8 cellular contexts compared by ENCODE assay signal in genomic region chr12:122975790-122976647, GRCh38. TPM values are rescaled to one million over a fixed set of nuclear protein-coding genes. Genes with fewer than 3 reads are reported as not detected.
A peak's percentile ranks its signal among the peaks of the same experiment; 100 is the strongest.
DNase-seq lines count a peak whose midpoint lies in the region; ATAC-seq and TF ChIP-seq lines count a peak whose summit lies in the region.

No MANE protein-coding gene starts in this region.

- H3K27me3 Mint-ChIP-seq in T-helper 2 cell treated with Interferon-gamma antibody and Interleukin-4, amounts not matched to agents 5 μg/mL and 100 μg/mL, for 36 hours (ENCODE audit: low read depth), result no peaks in the 10 kb centered on the region
- H3K27me3 Mint-ChIP-seq in stimulated activated naive CD8-positive, alpha-beta T cell treated with anti-CD3 and anti-CD28 coated beads, Interleukin-15, amount 100 ng/mL, for 72 hours, result no peaks in the 10 kb centered on the region

- peaks cover 54% of the 10 kb centered on the region for H3K79me2 ChIP-seq in hepatocyte

- no peak for DNase-seq in T-helper 2 cell treated with Interferon-gamma antibody and Interleukin-4, amounts not matched to agents 5 μg/mL and 100 μg/mL, for 36 hours (ENCODE audit: low spot score)
- no peak for DNase-seq in T-helper 2 cell
- DNase-seq in hepatocyte (ENCODE audit: low spot score), result no peak
- no peak for DNase-seq in stimulated activated naive CD8-positive, alpha-beta T cell treated with anti-CD3 and anti-CD28 coated beads, Interleukin-15, amount 100 ng/mL, for 72 hours
- DNase-seq in NCI-H345 (lab: John Stamatoyannopoulos, UW), result no peak
- DNase-seq in foreskin melanocyte, result no peak

- peak overlapping the region; percentile 87 for H3K4me2 ChIP-seq in hepatocyte

- peaks cover 24% of the 10 kb centered on the region for H3K4me1 ChIP-seq in hepatocyte (ENCODE audit: insufficient read depth)

- no peak for ATAC-seq in stimulated activated naive CD8-positive, alpha-beta T cell treated with anti-CD3 and anti-CD28 coated beads, Interleukin-15, amount 100 ng/mL, for 72 hours
- no peak for ATAC-seq in GM19324 (IDR thresholded peaks at IDR 0.05; ENCODE audit: low FRiP score, unreplicated experiment)

- no peaks in the 10 kb centered on the region for H3K27me3 ChIP-seq in hepatocyte

- peak overlapping the region; percentile 67 for H3K4me3 ChIP-seq in hepatocyte

- no peaks in the 10 kb centered on the region for H3K36me3 Mint-ChIP-seq in T-helper 2 cell treated with Interferon-gamma antibody and Interleukin-4, amounts not matched to agents 5 μg/mL and 100 μg/mL, for 36 hours (ENCODE audit: low read depth)

- no peak overlapping the region for H2AFZ ChIP-seq in hepatocyte

- no peaks in the 10 kb centered on the region for H3K36me3 ChIP-seq in hepatocyte (replicated peaks; ENCODE audit: insufficient read depth, low read depth)

- H3K27ac Mint-ChIP-seq in T-helper 2 cell treated with Interferon-gamma antibody and Interleukin-4, amounts not matched to agents 5 μg/mL and 100 μg/mL, for 36 hours, result peak overlapping the region; percentile 99
- H3K27ac Mint-ChIP-seq in stimulated activated naive CD8-positive, alpha-beta T cell treated with anti-CD3 and anti-CD28 coated beads, Interleukin-15, amount 100 ng/mL, for 72 hours, result peak overlapping the region; percentile 100

- no peaks in the 10 kb centered on the region for H3K9me3 Mint-ChIP-seq in T-helper 2 cell treated with Interferon-gamma antibody and Interleukin-4, amounts not matched to agents 5 μg/mL and 100 μg/mL, for 36 hours
- no peaks in the 10 kb centered on the region for H3K9me3 Mint-ChIP-seq in stimulated activated naive CD8-positive, alpha-beta T cell treated with anti-CD3 and anti-CD28 coated beads, Interleukin-15, amount 100 ng/mL, for 72 hours

- H4K20me1 ChIP-seq in hepatocyte (ENCODE audit: insufficient read depth, poor library complexity, severe bottlenecking), result no peaks in the 10 kb centered on the region

- H3K27ac ChIP-seq in VCaP (peak overlapping the region; percentile 99), hepatocyte (peak overlapping the region; percentile 97)

- no peaks in the 10 kb centered on the region for H3K9me3 ChIP-seq in hepatocyte (ENCODE audit: low read depth)

- peak overlapping the region; percentile 98 for H3K4me3 Mint-ChIP-seq in T-helper 2 cell treated with Interferon-gamma antibody and Interleukin-4, amounts not matched to agents 5 μg/mL and 100 μg/mL, for 36 hours
- H3K4me3 Mint-ChIP-seq in stimulated activated naive CD8-positive, alpha-beta T cell treated with anti-CD3 and anti-CD28 coated beads, Interleukin-15, amount 100 ng/mL, for 72 hours, result peak overlapping the region; percentile 98 to 99

- H3K9me2 ChIP-seq in hepatocyte (replicated peaks; ENCODE audit: insufficient read depth), result no peaks in the 10 kb centered on the region

- 22% methylated on average over 8 of the region's 8 CpGs for WGBS in hepatocyte (ENCODE audit: low lambda C conversion rate, missing lambda C conversion rate)

- TF ChIP-seq CTCF in VCaP (conservative IDR thresholded peaks at IDR 0.05) (no peak), hepatocyte (IDR thresholded peaks at IDR 0.05; ENCODE audit: poor library complexity) (no peak)

- peaks cover 22% of the 10 kb centered on the region for H3K4me1 Mint-ChIP-seq in T-helper 2 cell treated with Interferon-gamma antibody and Interleukin-4, amounts not matched to agents 5 μg/mL and 100 μg/mL, for 36 hours (ENCODE audit: low read depth)
- peaks cover 48% of the 10 kb centered on the region for H3K4me1 Mint-ChIP-seq in stimulated activated naive CD8-positive, alpha-beta T cell treated with anti-CD3 and anti-CD28 coated beads, Interleukin-15, amount 100 ng/mL, for 72 hours

RNA-seq across cellular contexts. Expression of gene OGFOD2, which starts 1.0 kb away (rescaled TPM):
- 11.4 and 13.4 TPM in 2 replicates for total RNA-seq in hepatocyte
- polyA plus RNA-seq in hepatocyte, result 23.9 and 26.5 TPM in 2 replicates

RNA-seq across cellular contexts. Expression of gene ARL6IP4, which starts 4.5 kb away (rescaled TPM):
- total RNA-seq in hepatocyte, result 131 and 138 TPM in 2 replicates
- polyA plus RNA-seq in hepatocyte, result 248 and 284 TPM in 2 replicates

RNA-seq across cellular contexts. Expression of gene ABCB9, which starts 9.8 kb away (rescaled TPM):
- 3.9 and 4.4 TPM in 2 replicates for total RNA-seq in hepatocyte
- 5.5 and 7.3 TPM in 2 replicates for polyA plus RNA-seq in hepatocyte
